Comparison of ENCODE assay signal across 20 cellular contexts in genomic region chr7:36565792-36566356, GRCh38.
A peak's percentile ranks its signal among the peaks of the same experiment; 100 is the strongest.
DNase-seq lines count a peak whose midpoint lies in the region; ATAC-seq and TF ChIP-seq lines count a peak whose summit lies in the region.
"Had no signal": no experiment of that assay in that cellular context is flagged by ENCODE, and none has a peak within 500 bp of the region (broad histone marks: within the 10 kb centered on the region; RNA-seq: fewer than 3 reads in every experiment).

No MANE protein-coding gene starts in this region.

- 82 to 85% methylated on average over 5 of the region's 5 CpGs for WGBS in aorta, 2 donors

- CTCF ChIA-PET in naive thymus-derived CD4-positive, alpha-beta T cell (lab: Charles Lee), result interaction anchor here (0.7 kb wide), 1 partner anchor 73 kb away, joined by 8 read pairs; no protein-coding TSS in a partner anchor

- H3K4me3 ChIP-seq in NB4 (ENCODE audit: low read depth, low read length) (no peak overlapping the region), choroid plexus epithelial cell (ENCODE audit: low read depth, low read length) (no peak overlapping the region), aorta (ENCODE audit: low read length in 2 of 2) (no peak overlapping the region)
- H3K4me3 ChIP-seq in naive thymus-derived CD4-positive, alpha-beta T cell (ENCODE audit: low read length), result no peak overlapping the region
- H3K4me3 ChIP-seq: cardiac muscle cell, transverse colon had no signal

- H3K27ac ChIP-seq in naive thymus-derived CD4-positive, alpha-beta T cell (ENCODE audit: low read depth, low read length), result no peak overlapping the region
- no peak overlapping the region for H3K27ac ChIP-seq in aorta (ENCODE audit: low read depth in 1 of 2, low read length in 2 of 2)
- H3K27ac ChIP-seq: transverse colon had no signal

- peaks cover 0 to 2% (median 0%) of the 10 kb centered on the region in 11 donors for H3K9me3 Mint-ChIP-seq in naive thymus-derived CD4-positive, alpha-beta T cell
- H3K9me3 Mint-ChIP-seq: activated T-cell treated with anti-CD3 and anti-CD28 coated beads, Interleukin-2, amount 50 U/mL, for 4 hours; HFFc6; stimulated activated naive B cell treated with anti-CD40 and anti-IgM and Interleukin-4, amounts not matched to agents 10 μg/mL and 1 μg/mL and 100 μg/mL, for 72 hours had no signal

- DNase-seq in NCI-H2107 treated with DMSO at 0.1 percent for 48 hours (lab: John Stamatoyannopoulos, UW; ENCODE audit: unreplicated experiment) (peak; percentile 56), NCI-H2107 (lab: John Stamatoyannopoulos, UW) (no peak), NB4 (ENCODE audit: low read depth) (peak; percentile 63), choroid plexus epithelial cell (ENCODE audit: low read depth) (peak; percentile 67), T-helper 17 cell (no peak), aorta (no peak), NCI-H2029 (lab: John Stamatoyannopoulos, UW) (no peak)
- no peak for DNase-seq in naive thymus-derived CD4-positive, alpha-beta T cell
- DNase-seq: activated CD8-positive, alpha-beta T cell treated with anti-CD3 and anti-CD28 coated beads, Interleukin-2, amount 10 ng/mL, durations not matched to agents 7 days and 5 days; activated T-cell treated with anti-CD3 and anti-CD28 coated beads, Interleukin-2, amount 50 U/mL, for 4 hours; DMS 273 treated with DMSO at 0.1 percent for 48 hours; HFFc6; KG1; NCI-H82; stimulated activated CD4-positive, alpha-beta T cell treated with anti-CD3 and anti-CD28 coated beads, Interleukin-15, amount 100 ng/mL, for 24 hours; stimulated activated naive B cell treated with anti-CD40 and anti-IgM and Interleukin-4, amounts not matched to agents 10 μg/mL and 1 μg/mL and 100 μg/mL, for 72 hours; T-helper 1 cell; transverse colon had no signal

- no peak overlapping the region for H3K27ac Mint-ChIP-seq in naive thymus-derived CD4-positive, alpha-beta T cell
- no peak overlapping the region for H3K27ac Mint-ChIP-seq in T-helper 17 cell
- H3K27ac Mint-ChIP-seq: activated CD8-positive, alpha-beta T cell treated with anti-CD3 and anti-CD28 coated beads, Interleukin-2, amount 10 ng/mL, durations not matched to agents 7 days and 5 days; activated naive CD8-positive, alpha-beta T cell; HFFc6; stimulated activated naive B cell treated with anti-CD40 and anti-IgM and Interleukin-4, amounts not matched to agents 10 μg/mL and 1 μg/mL and 100 μg/mL, for 72 hours had no signal

- peaks cover 3 to 4% of the 10 kb centered on the region in 2 donors for H3K4me1 ChIP-seq in naive thymus-derived CD4-positive, alpha-beta T cell (ENCODE audit: control insufficient read depth in 2 of 2, insufficient read depth in 2 of 2, low read length in 2 of 2)
- H3K4me1 ChIP-seq in aorta (ENCODE audit: control insufficient read depth in 1 of 2, insufficient read depth in 2 of 2, low read length in 2 of 2), result no peaks in the 10 kb centered on the region

- H3K36me3 ChIP-seq in naive thymus-derived CD4-positive, alpha-beta T cell (ENCODE audit: control insufficient read depth in 2 of 3, insufficient read depth in 3 of 3, low read length in 3 of 3), result no peaks in the 10 kb centered on the region
- H3K36me3 ChIP-seq in aorta (ENCODE audit: control insufficient read depth in 1 of 2, insufficient read depth in 2 of 2, low read length in 1 of 2), result no peaks in the 10 kb centered on the region
- H3K36me3 ChIP-seq: cardiac muscle cell, transverse colon had no signal

- H3K27me3 ChIP-seq in naive thymus-derived CD4-positive, alpha-beta T cell (ENCODE audit: control insufficient read depth in 2 of 2, insufficient read depth in 2 of 2, low read length in 2 of 2), result no peaks in the 10 kb centered on the region
- peaks cover 0 to 2% of the 10 kb centered on the region in 2 donors for H3K27me3 ChIP-seq in aorta (ENCODE audit: control insufficient read depth in 1 of 2, insufficient read depth in 2 of 2, low read length in 1 of 2)
- H3K27me3 ChIP-seq: cardiac muscle cell, transverse colon had no signal

- no peak for TF ChIP-seq CTCF in NB4 (IDR thresholded peaks at IDR 0.05; ENCODE audit: low read depth, low read length)
- TF ChIP-seq CTCF in choroid plexus epithelial cell (conservative IDR thresholded peaks at IDR 0.05; ENCODE audit: low read depth, low read length), result no peak

- peaks cover 6 to 23% (median 9%) of the 10 kb centered on the region in 7 donors for H3K4me1 Mint-ChIP-seq in naive thymus-derived CD4-positive, alpha-beta T cell
- H3K4me1 Mint-ChIP-seq in T-helper 17 cell, result peaks cover 5% of the 10 kb centered on the region

- H3K36me3 Mint-ChIP-seq in naive thymus-derived CD4-positive, alpha-beta T cell, result peaks cover 0 to 53% (median 21%) of the 10 kb centered on the region in 5 donors
- no peaks in the 10 kb centered on the region for H3K36me3 Mint-ChIP-seq in T-helper 17 cell (ENCODE audit: low read depth)
- H3K36me3 Mint-ChIP-seq: stimulated activated naive B cell treated with anti-CD40 and anti-IgM and Interleukin-4, amounts not matched to agents 10 μg/mL and 1 μg/mL and 100 μg/mL, for 72 hours had no signal

- POLR2A ChIA-PET in naive thymus-derived CD4-positive, alpha-beta T cell (lab: Charles Lee), result interaction anchor here (0.7 kb wide), 1 partner anchor 1135 kb away, joined by 3 read pairs; no protein-coding TSS in a partner anchor

- intact Hi-C loops in naive thymus-derived CD4-positive, alpha-beta T cell (cut with micrococcal nuclease), result no loop called here
- intact Hi-C loops in aorta (cut with DNase I), result no loop called here

- no peaks in the 10 kb centered on the region for H3K27me3 Mint-ChIP-seq in naive thymus-derived CD4-positive, alpha-beta T cell
- H3K27me3 Mint-ChIP-seq in T-helper 17 cell, result peaks cover 20% of the 10 kb centered on the region
- H3K27me3 Mint-ChIP-seq: activated naive CD8-positive, alpha-beta T cell; stimulated activated naive B cell treated with anti-CD40 and anti-IgM and Interleukin-4, amounts not matched to agents 10 μg/mL and 1 μg/mL and 100 μg/mL, for 72 hours had no signal

- ATAC-seq in naive thymus-derived CD4-positive, alpha-beta T cell, result peak; percentile 41
- ATAC-seq in T-helper 17 cell (no peak), aorta (ENCODE audit: low FRiP score) (no peak)
- ATAC-seq: activated CD8-positive, alpha-beta T cell treated with anti-CD3 and anti-CD28 coated beads, Interleukin-2, amount 10 ng/mL, durations not matched to agents 7 days and 5 days; activated T-cell treated with anti-CD3 and anti-CD28 coated beads, Interleukin-2, amount 50 U/mL, for 4 hours; stimulated activated naive B cell treated with anti-CD40 and anti-IgM and Interleukin-4, amounts not matched to agents 10 μg/mL and 1 μg/mL and 100 μg/mL, for 72 hours had no signal

- H3K9me3 ChIP-seq in naive thymus-derived CD4-positive, alpha-beta T cell (ENCODE audit: control insufficient read depth in 2 of 3, low read length in 3 of 3), result no peaks in the 10 kb centered on the region
- H3K9me3 ChIP-seq in T-helper 17 cell (ENCODE audit: control insufficient read depth, low read length, poor library complexity, severe bottlenecking) (no peaks in the 10 kb centered on the region), aorta (ENCODE audit: control insufficient read depth, low read length) (no peaks in the 10 kb centered on the region)
- H3K9me3 ChIP-seq: transverse colon had no signal

- no peak for TF ChIP-seq POLR2A in NB4 (IDR thresholded peaks at IDR 0.05; ENCODE audit: extremely low read depth, insufficient read length)

- no peak overlapping the region for H3K4me3 Mint-ChIP-seq in naive thymus-derived CD4-positive, alpha-beta T cell
- H3K4me3 Mint-ChIP-seq in T-helper 17 cell, result no peak overlapping the region
- H3K4me3 Mint-ChIP-seq: activated CD8-positive, alpha-beta T cell treated with anti-CD3 and anti-CD28 coated beads, Interleukin-2, amount 10 ng/mL, durations not matched to agents 7 days and 5 days; activated naive CD8-positive, alpha-beta T cell; activated T-cell treated with anti-CD3 and anti-CD28 coated beads, Interleukin-2, amount 50 U/mL, for 4 hours; HFFc6; stimulated activated naive B cell treated with anti-CD40 and anti-IgM and Interleukin-4, amounts not matched to agents 10 μg/mL and 1 μg/mL and 100 μg/mL, for 72 hours had no signal

Comparison
In these comparisons a context has a peak if more than half of its experiments do, and no peak if none do; other contexts are left out.
1. DNase-seq: peak in NCI-H2107 treated with DMSO at 0.1 percent for 48 hours (single experiment), NB4 (single experiment) and choroid plexus epithelial cell (single experiment); none in NCI-H2107 (single experiment), naive thymus-derived CD4-positive, alpha-beta T cell (0 of 9), T-helper 17 cell (0 of 3), aorta (0 of 2) and NCI-H2029 (single experiment).